8 cellular contexts compared by ENCODE assay signal in the genomic region with DNA sequence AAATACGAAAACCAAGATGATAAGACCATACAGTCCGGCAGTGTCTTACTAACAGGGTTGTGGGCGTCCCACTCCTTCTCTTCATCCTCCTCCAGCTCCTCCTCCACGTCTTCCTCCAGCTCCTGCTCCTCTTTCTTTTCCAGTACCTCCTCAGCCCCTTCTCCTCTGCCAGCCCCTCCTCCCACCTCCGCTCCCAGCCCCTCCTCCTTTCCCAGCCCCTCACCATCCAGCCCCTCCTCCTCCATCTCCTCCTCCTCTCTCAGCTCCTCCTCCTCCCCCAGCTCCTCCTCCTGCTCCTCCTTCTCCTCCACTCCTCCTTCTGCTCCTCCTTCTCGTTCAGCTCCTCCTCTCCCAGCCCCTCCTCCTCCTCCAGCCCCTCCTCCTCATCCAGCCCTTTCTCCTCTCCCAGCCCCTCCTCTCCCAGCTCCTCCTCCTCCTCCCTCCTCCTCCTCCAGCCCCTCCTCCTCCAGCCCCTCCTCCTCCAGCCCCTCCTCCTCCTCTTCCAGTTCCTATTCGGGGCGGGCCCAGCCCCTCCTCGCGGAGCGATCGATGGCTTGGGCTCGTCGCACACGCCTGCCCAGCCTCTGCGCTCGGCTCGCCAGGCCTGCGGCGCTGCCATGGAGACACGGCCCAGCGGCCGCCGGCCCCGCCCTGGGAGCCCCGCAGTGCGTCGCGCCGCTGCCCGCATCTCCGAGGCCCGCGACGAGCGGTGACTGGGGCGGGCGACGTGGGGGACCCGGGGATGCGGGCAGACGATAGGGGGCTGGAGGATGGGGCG. TPM values are rescaled to one million over a fixed set of nuclear protein-coding genes. Genes with fewer than 3 reads are reported as not detected.
A peak's percentile ranks its signal among the peaks of the same experiment; 100 is the strongest.
DNase-seq lines count a peak whose midpoint lies in the region; ATAC-seq and TF ChIP-seq lines count a peak whose summit lies in the region.

A gene with protein sequence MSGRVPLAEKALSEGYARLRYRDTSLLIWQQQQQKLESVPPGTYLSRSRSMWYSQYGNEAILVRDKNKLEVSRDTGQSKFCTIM (plus strand): TSS at position 654 of the 778 bp plus-strand sequence. CDS start 1,267 bp downstream, outside the sequence.

- no peaks in the 10 kb centered on the region for H4K20me1 ChIP-seq in mammary epithelial cell (ENCODE audit: insufficient read depth, low read length)

- peak within 1 kb of the TSS; percentile 58 for H3K27ac ChIP-seq in WERI-Rb-1
- H3K27ac ChIP-seq in mammary epithelial cell (ENCODE audit: insufficient read depth, low read depth, low read length) = peak within 1 kb of the TSS; percentile 36
- H3K27ac ChIP-seq in iPS-20b (ENCODE audit: low read length) = no peak within 1 kb of the TSS
- peak within 1 kb of the TSS in 19 of 21 experiments; percentile 18 to 83 (median 60) for H3K27ac ChIP-seq in skin epidermis

- H3K4me2 ChIP-seq in mammary epithelial cell (ENCODE audit: insufficient read depth, low read depth, low read length) = peak within 1 kb of the TSS; percentile 96

- ATAC-seq in GM18867 (IDR thresholded peaks at IDR 0.05; ENCODE audit: unreplicated experiment) (peak; percentile 83), HG03135 (IDR thresholded peaks at IDR 0.05; ENCODE audit: unreplicated experiment) (peak; percentile 81)

- peak within 1 kb of the TSS; percentile 92 for H2AFZ ChIP-seq in mammary epithelial cell (ENCODE audit: low read depth, low read length)

- H3K9ac ChIP-seq in mammary epithelial cell (ENCODE audit: insufficient read depth, low read length) (peak within 1 kb of the TSS; percentile 49), iPS-20b (ENCODE audit: low read depth, low read length) (peak within 1 kb of the TSS; percentile 61; the same call in 1 of the 2 replicates)

- H3K4me1 ChIP-seq in mammary epithelial cell (ENCODE audit: insufficient read depth, low read length) (peaks cover 7% of the 10 kb centered on the region), iPS-20b (ENCODE audit: insufficient read depth, low read length) (no peaks in the 10 kb centered on the region)

- BruUV-seq in mammary epithelial cell (replicated peaks; lab: Mats Ljungman, UMichigan) = no TSS peak

- H3K4me3 ChIP-seq in WERI-Rb-1 (ENCODE audit: low read depth, low read length) (peak within 1 kb of the TSS; percentile 70), mammary epithelial cell (replicated peaks in 1 of 3; ENCODE audit: insufficient read depth in 1 of 3, low read depth in 2 of 3, low read length in 3 of 3) (peak within 1 kb of the TSS; percentile 56 to 84 (median 84)), iPS-20b (ENCODE audit: low read length) (peak within 1 kb of the TSS; percentile 84), skin epidermis (peak within 1 kb of the TSS; percentile 65 to 94 (median 89))

- CTCF ChIA-PET in mammary epithelial cell (lab: Charles Lee; ENCODE audit: low non-redundant PET) = interaction anchor here (0.6 to 0.8 kb wide), 2 partner anchors 41 to 300 kb away, joined by 11 to 41 read pairs; no protein-coding TSS in a partner anchor

- in situ Hi-C loops in mammary epithelial cell (cut with MboI; ENCODE audit: low sequenced_read_pairs in 2 of 2) = no loop called here

- no peaks in the 10 kb centered on the region for H3K27me3 ChIP-seq in WERI-Rb-1 (ENCODE audit: insufficient read depth, low read depth, severe bottlenecking)
- H3K27me3 ChIP-seq in mammary epithelial cell (ENCODE audit: insufficient read depth, low read length) = no peaks in the 10 kb centered on the region
- H3K27me3 ChIP-seq in iPS-20b (ENCODE audit: insufficient read depth, low read length) = no peaks in the 10 kb centered on the region

- TF ChIP-seq CTCF in WERI-Rb-1 (IDR thresholded peaks at IDR 0.05; ENCODE audit: low read depth, low read length) (no peak), mammary epithelial cell (conservative IDR thresholded peaks at IDR 0.05 in 1 of 2, IDR thresholded peaks at IDR 0.05 in 1 of 2; ENCODE audit: extremely low read depth in 1 of 2, insufficient read depth in 1 of 2, low read depth in 1 of 2, low read length in 2 of 2) (no peak)

- 13% methylated on average over 1 of the region's 43 CpGs for WGBS in mammary epithelial cell (ENCODE audit: low coverage, missing lambda C conversion rate)

- peaks cover 27% of the 10 kb centered on the region for H3K36me3 ChIP-seq in WERI-Rb-1
- no peaks in the 10 kb centered on the region for H3K36me3 ChIP-seq in mammary epithelial cell (ENCODE audit: insufficient read depth, low read length)
- peaks cover 8% of the 10 kb centered on the region; the same call in 1 of the 2 replicates for H3K36me3 ChIP-seq in iPS-20b (ENCODE audit: insufficient read depth, low read depth, low read length)

- no peaks in the 10 kb centered on the region for H3K9me3 ChIP-seq in WERI-Rb-1 (ENCODE audit: severe bottlenecking)
- H3K9me3 ChIP-seq in mammary epithelial cell (replicated peaks; ENCODE audit: insufficient read depth, low read length) = no peaks in the 10 kb centered on the region
- H3K9me3 ChIP-seq in iPS-20b (ENCODE audit: insufficient read depth, low read depth, low read length) = no peaks in the 10 kb centered on the region

- dilution Hi-C loops in mammary epithelial cell (cut with HindIII; ENCODE audit: low sequenced_read_pairs) = no loop called here

- no peaks in the 10 kb centered on the region for H3K79me2 ChIP-seq in mammary epithelial cell (ENCODE audit: insufficient read depth, low read length)

- intact Hi-C loops in mammary epithelial cell (cut with micrococcal nuclease) = loop anchor here (1.0 to 10.0 kb wide), 5 partner anchors 43 to 490 kb away; a partner anchor contains a TSS

- DNase-seq in A172 (ENCODE audit: low spot score) = peak; percentile 98
- peak; percentile 93 for DNase-seq in NCI-H2196 treated with DMSO at 0.1 percent for 48 hours (lab: John Stamatoyannopoulos, UW; ENCODE audit: unreplicated experiment)
- DNase-seq in WERI-Rb-1 = peak; percentile 97
- peak; percentile 97 for DNase-seq in mammary epithelial cell

RNA-seq across cellular contexts. Expression of the gene that starts here (rescaled TPM):
- total RNA-seq in A172 (2014; rRNA removed; shearing (Covaris generic)) = 29.1 and 31.5 TPM in 2 replicates
- total RNA-seq in mammary epithelial cell = 10 to 100 TPM; 18.6 to 26.7 TPM
- polyA plus RNA-seq in mammary epithelial cell = 15.2 TPM
- polyA minus RNA-seq in mammary epithelial cell = 4.5 TPM
